Comparison of ENCODE assay signal across 8 cellular contexts in genomic region chr18:70454705-70455322, GRCh38.
DNase-seq lines count a peak whose midpoint lies in the region; ATAC-seq and TF ChIP-seq lines count a peak whose summit lies in the region.

No MANE protein-coding gene starts in this region.

- no peaks in the 10 kb centered on the region for H3K9me3 ChIP-seq in transverse colon

- peaks cover 0 to 4% (median 0%) of the 10 kb centered on the region in 4 donors for H3K4me1 ChIP-seq in transverse colon

- H3K9me3 Mint-ChIP-seq in activated naive CD4-positive, alpha-beta T cell treated with anti-CD3 and anti-CD28 coated beads for 36 hours, result no peaks in the 10 kb centered on the region
- peaks cover 0 to 8% (median 0%) of the 10 kb centered on the region in 5 experiments for H3K9me3 Mint-ChIP-seq in brain

- TF ChIP-seq CTCF in brain (conservative IDR thresholded peaks at IDR 0.05) (peak; percentile 67 to 83), kidney epithelial cell (IDR thresholded peaks at IDR 0.05; ENCODE audit: insufficient read depth, low read length, poor library complexity, severe bottlenecking) (peak; percentile 75), transverse colon (IDR thresholded peaks at IDR 0.05) (peak; percentile 70 to 84 (median 78))

- no peak overlapping the region for H3K27ac Mint-ChIP-seq in activated naive CD4-positive, alpha-beta T cell treated with anti-CD3 and anti-CD28 coated beads for 36 hours
- H3K27ac Mint-ChIP-seq in brain, result peak overlapping the region in 4 of 5 experiments; percentile 12 to 97 (median 38)

- H3K36me3 Mint-ChIP-seq in activated naive CD4-positive, alpha-beta T cell treated with anti-CD3 and anti-CD28 coated beads for 36 hours (ENCODE audit: low read depth), result no peaks in the 10 kb centered on the region
- no peaks in the 10 kb centered on the region for H3K36me3 Mint-ChIP-seq in brain

- no peak overlapping the region for H3K27ac ChIP-seq in transverse colon

- CTCF ChIA-PET in activated naive CD4-positive, alpha-beta T cell treated with anti-CD3 and anti-CD28 coated beads for 36 hours (lab: Charles Lee), result interaction anchor here (1.0 to 3.2 kb wide), 9 partner anchors 8 to 291 kb away, joined by 3 to 12 read pairs (median 4); no protein-coding TSS in a partner anchor

- in situ Hi-C loops in transverse colon (cut with MboI; ENCODE audit: low pct_ligation_motif_present in 1 of 4, low pct_unique_long_range_greater_than_20kb in 1 of 4, low sequenced_read_pairs in 3 of 4), result no loop called here

- H3K4me1 Mint-ChIP-seq in activated naive CD4-positive, alpha-beta T cell treated with anti-CD3 and anti-CD28 coated beads for 36 hours (ENCODE audit: low read depth), result no peaks in the 10 kb centered on the region
- H3K4me1 Mint-ChIP-seq in brain, result peaks cover 6% of the 10 kb centered on the region

- intact Hi-C loops in activated naive CD4-positive, alpha-beta T cell treated with anti-CD3 and anti-CD28 coated beads for 36 hours (cut with micrococcal nuclease), result loop anchor here (1.0 to 10.0 kb wide), 5 partner anchors 259 to 1608 kb away; no protein-coding TSS in a partner anchor
- intact Hi-C loops in transverse colon (cut with DNase I; ENCODE audit: low total_unique reads), result no loop called here

- no peak for TF ChIP-seq POLR2A in transverse colon (IDR thresholded peaks at IDR 0.05)

- H3K4me3 ChIP-seq in kidney epithelial cell (ENCODE audit: low read depth, low read length) (no peak overlapping the region), transverse colon (no peak overlapping the region)

- ATAC-seq in GM21390 (IDR thresholded peaks at IDR 0.05; ENCODE audit: unreplicated experiment), result peak; percentile 80

- peaks cover 4% of the 10 kb centered on the region for H3K27me3 Mint-ChIP-seq in activated naive CD4-positive, alpha-beta T cell treated with anti-CD3 and anti-CD28 coated beads for 36 hours (ENCODE audit: low read depth)
- H3K27me3 Mint-ChIP-seq in brain, result peaks cover 8% of the 10 kb centered on the region

- no peaks in the 10 kb centered on the region for H3K27me3 ChIP-seq in kidney epithelial cell (ENCODE audit: control insufficient read depth, insufficient read depth, low read length)
- peaks cover 2% of the 10 kb centered on the region for H3K27me3 ChIP-seq in transverse colon

- DNase-seq in activated naive CD4-positive, alpha-beta T cell treated with anti-CD3 and anti-CD28 coated beads for 36 hours, result peak; percentile 45
- DNase-seq in activated naive CD4-positive, alpha-beta T cell treated with Interleukin-2 at 50 U/mL for 16 hours, result no peak
- DNase-seq in HPDE6-E6E7 (ENCODE audit: extremely low spot score), result peak; percentile 25
- DNase-seq in NOMO-1 treated with dmso at 0.1 percent for 144 hours (lab: John Stamatoyannopoulos, UW; ENCODE audit: unreplicated experiment), result peak; percentile 26
- peak; percentile 29 for DNase-seq in kidney epithelial cell (ENCODE audit: low read depth)
- no peak for DNase-seq in transverse colon

- H3K36me3 ChIP-seq in kidney epithelial cell (ENCODE audit: control insufficient read depth, insufficient read depth, low read length), result no peaks in the 10 kb centered on the region
- no peaks in the 10 kb centered on the region for H3K36me3 ChIP-seq in transverse colon

- H3K4me3 Mint-ChIP-seq in activated naive CD4-positive, alpha-beta T cell treated with anti-CD3 and anti-CD28 coated beads for 36 hours, result no peak overlapping the region
- H3K4me3 Mint-ChIP-seq in brain, result peak overlapping the region in 1 of 5 experiments; percentile 4

- WGBS in transverse colon (ENCODE audit: low coverage in 1 of 2), 2 donors, result 33% methylated on average over 5 of the region's 5 CpGs

- TF ChIP-seq EP300 in transverse colon (IDR thresholded peaks at IDR 0.05; ENCODE audit: low read depth), result no peak

Comparison
In these comparisons a context has a peak if more than half of its experiments do, and no peak if none do; other contexts are left out.
1. DNase-seq: peak in activated naive CD4-positive, alpha-beta T cell treated with anti-CD3 and anti-CD28 coated beads for 36 hours (single experiment), HPDE6-E6E7 (single experiment), NOMO-1 treated with dmso at 0.1 percent for 144 hours (single experiment) and kidney epithelial cell (single experiment); none in activated naive CD4-positive, alpha-beta T cell treated with Interleukin-2 at 50 U/mL for 16 hours (single experiment) and transverse colon (single experiment).
2. Peak in every context shown above with its lines, with median percentiles within 50 percentile points of each other: CTCF ChIP-seq.